ENCODE assay signal across 11 cellular contexts in the genomic region with DNA sequence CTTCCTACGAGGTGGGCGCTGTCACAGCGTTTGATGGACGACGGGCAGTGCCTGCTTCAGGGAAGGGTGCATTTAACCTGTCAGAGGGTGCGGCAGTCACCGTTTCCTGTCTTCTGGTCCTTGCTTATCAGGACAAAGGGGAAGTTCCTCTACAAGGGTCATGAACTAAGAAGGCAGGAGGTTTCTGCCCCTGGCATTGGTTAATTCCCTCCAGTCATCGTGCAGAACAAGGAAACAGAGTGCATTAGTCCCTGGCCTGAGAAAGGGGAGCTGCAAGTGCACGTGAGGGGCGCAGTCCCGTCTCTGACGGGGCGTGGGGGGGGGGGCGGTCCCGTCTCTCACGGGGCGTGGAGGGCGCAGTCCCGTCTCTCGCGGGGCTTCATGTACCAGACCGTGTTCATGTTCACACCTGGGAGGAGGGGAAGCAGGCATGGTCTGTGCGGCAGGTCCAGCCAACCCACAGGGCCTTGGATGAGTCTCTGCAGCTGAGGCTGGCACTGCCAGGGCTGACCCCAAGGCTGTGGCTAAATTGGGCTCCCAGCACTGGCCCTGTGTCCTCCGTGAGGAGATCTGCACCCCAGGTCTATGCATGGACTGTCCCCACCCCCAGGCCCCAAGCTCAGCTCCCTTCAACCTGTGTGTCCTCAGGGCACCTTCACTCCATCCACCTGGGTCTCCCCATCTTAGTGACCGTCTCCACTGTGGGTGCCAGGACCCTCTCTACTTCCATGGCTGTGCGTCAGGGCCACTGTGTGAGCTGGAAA.
A peak's percentile ranks its signal among the peaks of the same experiment; 100 is the strongest.
DNase-seq lines count a peak whose midpoint lies in the region; ATAC-seq lines count a peak whose summit lies in the region.
"Had no signal": no experiment of that assay in that cellular context is flagged by ENCODE, and none has a peak within 500 bp of the region (broad histone marks: within the 10 kb centered on the region; RNA-seq: fewer than 3 reads in every experiment).

No MANE protein-coding gene starts in this region.

- H3K27ac Mint-ChIP-seq in activated naive CD4-positive, alpha-beta T cell treated with anti-CD3 and anti-CD28 coated beads, Interleukin-2, amount 10 ng/mL, durations not matched to agents 7 days and 5 days, result peak overlapping the region; percentile 73
- no peak overlapping the region for H3K27ac Mint-ChIP-seq in stimulated activated naive CD8-positive, alpha-beta T cell treated with anti-CD3 and anti-CD28 coated beads, Interleukin-15, amount 100 ng/mL, for 72 hours
- H3K27ac Mint-ChIP-seq: endodermal cell had no signal

- H3K4me1 Mint-ChIP-seq in activated naive CD4-positive, alpha-beta T cell treated with anti-CD3 and anti-CD28 coated beads, Interleukin-2, amount 10 ng/mL, durations not matched to agents 7 days and 5 days, result peaks cover 55% of the 10 kb centered on the region
- H3K4me1 Mint-ChIP-seq in stimulated activated naive CD8-positive, alpha-beta T cell treated with anti-CD3 and anti-CD28 coated beads, Interleukin-15, amount 100 ng/mL, for 72 hours, result peaks cover 56% of the 10 kb centered on the region
- H3K4me1 Mint-ChIP-seq: endodermal cell had no signal

- DNase-seq in activated naive CD4-positive, alpha-beta T cell treated with anti-CD3 and anti-CD28 coated beads, Interleukin-2, amount 10 ng/mL, durations not matched to agents 7 days and 5 days, result peak; percentile 58
- no peak for DNase-seq in activated naive CD4-positive, alpha-beta T cell treated with anti-CD3 and anti-CD28 coated beads, Interleukin-2, amount 50 U/mL, for 16 hours
- DNase-seq in SIG-M5 treated with dmso at 0.1 percent for 504 hours (lab: John Stamatoyannopoulos, UW; ENCODE audit: unreplicated experiment) (peak; percentile 83), DMS53 treated with DMSO at 0.1 percent for 48 hours (lab: John Stamatoyannopoulos, UW; ENCODE audit: unreplicated experiment) (no peak), GM19238 (ENCODE audit: insufficient read length, low spot score) (no peak)
- no peak for DNase-seq in stimulated activated naive CD8-positive, alpha-beta T cell treated with anti-CD3 and anti-CD28 coated beads, Interleukin-15, amount 100 ng/mL, for 72 hours
- DNase-seq in stimulated activated CD4-positive, alpha-beta T cell treated with anti-CD3 and anti-CD28 coated beads, Interleukin-2, amount 100 ng/mL, for 48 hours, result no peak
- DNase-seq: activated effector memory CD4-positive, alpha-beta T cell treated with anti-CD3 and anti-CD28 coated beads, Interleukin-2, amount 50 U/mL, for 16 hours; endodermal cell; nucleus accumbens had no signal

- CTCF ChIA-PET in activated naive CD4-positive, alpha-beta T cell treated with anti-CD3 and anti-CD28 coated beads, Interleukin-2, amount 10 ng/mL, durations not matched to agents 7 days and 5 days (lab: Charles Lee), result no interaction called here

- peak; percentile 38 for ATAC-seq in esophagus mucosa
- ATAC-seq in stimulated activated naive CD8-positive, alpha-beta T cell treated with anti-CD3 and anti-CD28 coated beads, Interleukin-15, amount 100 ng/mL, for 72 hours, result peak; percentile 39

- H3K4me3 Mint-ChIP-seq in activated naive CD4-positive, alpha-beta T cell treated with anti-CD3 and anti-CD28 coated beads, Interleukin-2, amount 10 ng/mL, durations not matched to agents 7 days and 5 days, result peak overlapping the region; percentile 27
- H3K4me3 Mint-ChIP-seq in stimulated activated naive CD8-positive, alpha-beta T cell treated with anti-CD3 and anti-CD28 coated beads, Interleukin-15, amount 100 ng/mL, for 72 hours, result peak overlapping the region; percentile 1 to 54
- H3K4me3 Mint-ChIP-seq: endodermal cell had no signal

- H3K36me3 Mint-ChIP-seq in activated naive CD4-positive, alpha-beta T cell treated with anti-CD3 and anti-CD28 coated beads, Interleukin-2, amount 10 ng/mL, durations not matched to agents 7 days and 5 days, result no peaks in the 10 kb centered on the region

- H3K9me3 Mint-ChIP-seq in activated naive CD4-positive, alpha-beta T cell treated with anti-CD3 and anti-CD28 coated beads, Interleukin-2, amount 10 ng/mL, durations not matched to agents 7 days and 5 days, result no peaks in the 10 kb centered on the region
- no peaks in the 10 kb centered on the region for H3K9me3 Mint-ChIP-seq in stimulated activated naive CD8-positive, alpha-beta T cell treated with anti-CD3 and anti-CD28 coated beads, Interleukin-15, amount 100 ng/mL, for 72 hours
- H3K9me3 Mint-ChIP-seq: endodermal cell had no signal

- peaks cover 37% of the 10 kb centered on the region for H3K27me3 Mint-ChIP-seq in activated naive CD4-positive, alpha-beta T cell treated with anti-CD3 and anti-CD28 coated beads, Interleukin-2, amount 10 ng/mL, durations not matched to agents 7 days and 5 days
- peaks cover 37% of the 10 kb centered on the region for H3K27me3 Mint-ChIP-seq in stimulated activated naive CD8-positive, alpha-beta T cell treated with anti-CD3 and anti-CD28 coated beads, Interleukin-15, amount 100 ng/mL, for 72 hours

Comparison
In these comparisons a context has a peak if more than half of its experiments do, and no peak if none do; other contexts are left out.
1. DNase-seq: peak in activated naive CD4-positive, alpha-beta T cell treated with anti-CD3 and anti-CD28 coated beads, Interleukin-2, amount 10 ng/mL, durations not matched to agents 7 days and 5 days (single experiment) and SIG-M5 treated with dmso at 0.1 percent for 504 hours (single experiment); none in activated naive CD4-positive, alpha-beta T cell treated with anti-CD3 and anti-CD28 coated beads, Interleukin-2, amount 50 U/mL, for 16 hours (single experiment), stimulated activated naive CD8-positive, alpha-beta T cell treated with anti-CD3 and anti-CD28 coated beads, Interleukin-15, amount 100 ng/mL, for 72 hours (0 of 2), DMS53 treated with DMSO at 0.1 percent for 48 hours (single experiment), stimulated activated CD4-positive, alpha-beta T cell treated with anti-CD3 and anti-CD28 coated beads, Interleukin-2, amount 100 ng/mL, for 48 hours (0 of 2) and GM19238 (single experiment).